ENCODE assay signal across 17 cellular contexts in genomic region chr14:22793976-22794375, GRCh38. TPM values are rescaled to one million over a fixed set of nuclear protein-coding genes. Genes with fewer than 3 reads are reported as not detected.
DNase-seq lines count a peak whose midpoint lies in the region; ATAC-seq, FAIRE-seq and TF ChIP-seq lines count a peak whose summit lies in the region.
"Had no signal": no experiment of that assay in that cellular context is flagged by ENCODE, and none has a peak within 500 bp of the region (broad histone marks: within the 10 kb centered on the region; RNA-seq: fewer than 3 reads in every experiment).

No MANE protein-coding gene starts in this region.

- no peak for TF ChIP-seq EP300 in HepG2 (IDR thresholded peaks at IDR 0.05; ENCODE audit: low read depth in 2 of 2, low read length in 2 of 2)
- no peak for TF ChIP-seq EP300 in HepG2 (CRISPR knock-in tag; IDR thresholded peaks at IDR 0.05; ENCODE audit: borderline replicate concordance)
- TF ChIP-seq EP300 in GM12878 (IDR thresholded peaks at IDR 0.05; ENCODE audit: borderline replicate concordance in 1 of 2, control insufficient read depth in 1 of 2, low read depth in 2 of 2, low read length in 2 of 2): no peak

- no peaks in the 10 kb centered on the region for H3K9me3 ChIP-seq in HepG2 (ENCODE audit: low read length)
- H3K9me3 ChIP-seq in right lobe of liver: no peaks in the 10 kb centered on the region
- H3K9me3 ChIP-seq in GM12878 (replicated peaks; ENCODE audit: control insufficient read depth, insufficient read depth, low read length): no peaks in the 10 kb centered on the region; the same call in 2 of the 3 replicates
- H3K9me3 ChIP-seq: BE2C, Peyer's patch had no signal

- ATAC-seq in HepG2 (no peak), right lobe of liver (no peak), GM12878 (no peak), memory B cell (ENCODE audit: low read depth) (no peak), HG02798 (IDR thresholded peaks at IDR 0.05; ENCODE audit: poor library complexity, unreplicated experiment) (no peak)
- ATAC-seq: Right ventricle myocardium inferior had no signal

- TF ChIP-seq CTCF in HepG2 (CRISPR knock-in tag; IDR thresholded peaks at IDR 0.05) (no peak), right lobe of liver (IDR thresholded peaks at IDR 0.05) (no peak), GM12878 (IDR thresholded peaks at IDR 0.05 in 2 of 3, conservative IDR thresholded peaks at IDR 0.05 in 1 of 3; ENCODE audit: control insufficient read depth in 2 of 3, extremely low read depth in 1 of 3, insufficient read depth in 1 of 3, low read depth in 3 of 3, low read length in 3 of 3) (no peak)

- RAD21 ChIA-PET in GM12878 (lab: Charles Lee; ENCODE audit: unreplicated experiment): interaction anchor here (0.9 to 9.8 kb wide), 6 partner anchors 15 to 224 kb away, joined by 3 to 219 read pairs (median 4); partner anchors contain the start of genes OXA1L and SLC7A7

- peaks cover 48% of the 10 kb centered on the region for H3K4me1 Mint-ChIP-seq in memory B cell

- POLR2A ChIA-PET in HepG2 (lab: Yijun Ruan, JAX): interaction anchor here (1.2 to 1.9 kb wide), 2 partner anchors 13 to 28 kb away, joined by 3 to 9 read pairs; partner anchors contain the start of gene OXA1L
- POLR2A ChIA-PET in GM12878 (lab: Charles Lee): interaction anchor here (0.8 to 11.3 kb wide), 5 partner anchors 15 to 77 kb away, joined by 4 to 245 read pairs (median 5); partner anchors contain the start of genes LRP10, OXA1L and SLC7A7

- DNase-seq in HepG2 (ENCODE audit: low spot score) (no peak), right lobe of liver (no peak), GM12878 (ENCODE audit: low read depth, low spot score) (no peak), memory B cell (ENCODE audit: low spot score in 2 of 2) (no peak), NCI-H1092 (lab: John Stamatoyannopoulos, UW) (no peak), SKM-1 (lab: John Stamatoyannopoulos, UW; ENCODE audit: unreplicated experiment) (no peak)
- no peak for DNase-seq in stimulated activated CD4-positive, alpha-beta T cell treated with anti-CD3 and anti-CD28 coated beads, Interleukin-15, amount 100 ng/mL, for 24 hours
- DNase-seq: 8988T; BE2C; CD4-positive, alpha-beta T cell; DMS53; NCI-H1436; NCI-H2029; NCI-H526 had no signal

- H3K79me2 ChIP-seq in HepG2 (ENCODE audit: insufficient read depth, low read length): no peaks in the 10 kb centered on the region
- peaks cover 32% of the 10 kb centered on the region for H3K79me2 ChIP-seq in GM12878 (ENCODE audit: control insufficient read depth, insufficient read depth, low read length)

- TF ChIP-seq RAD21 in HepG2 (CRISPR knock-in tag; IDR thresholded peaks at IDR 0.05): no peak
- TF ChIP-seq RAD21 in GM12878 (IDR thresholded peaks at IDR 0.05; ENCODE audit: insufficient read depth, low read depth, low read length): no peak

- H3K27me3 Mint-ChIP-seq in memory B cell: no peaks in the 10 kb centered on the region

- intact Hi-C loops in HepG2 (cut with micrococcal nuclease; ENCODE audit: unreplicated experiment) (no loop called here), right lobe of liver (cut with DNase I) (no loop called here), GM12878 (cut with micrococcal nuclease; ENCODE audit: unreplicated experiment) (loop anchor here (10.0 kb wide), 1 partner anchor 309 kb away; no protein-coding TSS in a partner anchor)

- FAIRE-seq in HepG2 (lab: Jason Lieb, UNC) (no peak), GM12878 (lab: Jason Lieb, UNC) (no peak)

- H3K27ac ChIP-seq in HepG2 (ENCODE audit: extremely low read length, insufficient read depth, low read length) (no peak overlapping the region), right lobe of liver (no peak overlapping the region), GM12878 (ENCODE audit: control insufficient read depth, insufficient read depth) (peak overlapping the region; percentile 75)
- H3K27ac ChIP-seq: Peyer's patch had no signal

- no peak overlapping the region for H3K4me3 ChIP-seq in HepG2 (replicated peaks in 1 of 3; ENCODE audit: insufficient read depth in 1 of 3, low read depth in 2 of 3, low read length in 3 of 3)
- no peak overlapping the region for H3K4me3 ChIP-seq in right lobe of liver
- peak overlapping the region; percentile 13; the same call in 1 of the 2 replicates for H3K4me3 ChIP-seq in GM12878
- H3K4me3 ChIP-seq: Peyer's patch had no signal

- CTCF ChIA-PET in HepG2 (lab: Yijun Ruan, JAX; ENCODE audit: low intra/inter-chr PET ratio, low total read pairs): no interaction called here
- CTCF ChIA-PET in GM12878 (lab: Yijun Ruan, JAX): interaction anchor here (0.9 to 4.1 kb wide), 9 partner anchors 10 to 224 kb away, joined by 3 to 37 read pairs (median 5); partner anchors contain the start of genes ABHD4 and SLC7A7

- TF ChIP-seq POLR2A in HepG2 (IDR thresholded peaks at IDR 0.05; ENCODE audit: insufficient read depth in 1 of 2, low read depth in 2 of 2, low read length in 2 of 2): no peak
- no peak for TF ChIP-seq POLR2A in right lobe of liver (IDR thresholded peaks at IDR 0.05)
- TF ChIP-seq POLR2A in GM12878 (IDR thresholded peaks at IDR 0.05; ENCODE audit: low read depth, low read length): no peak

- H4K20me1 ChIP-seq in HepG2 (ENCODE audit: insufficient read depth, low read length) (no peaks in the 10 kb centered on the region), GM12878 (ENCODE audit: control insufficient read depth, insufficient read depth) (no peaks in the 10 kb centered on the region)

- H3K9ac ChIP-seq in HepG2 (ENCODE audit: insufficient read depth, low read depth, low read length): no peak overlapping the region
- H3K9ac ChIP-seq in GM12878 (ENCODE audit: control insufficient read depth, insufficient read depth, low read length): peak overlapping the region; percentile 32; the same call in 1 of the 2 replicates

- H2AFZ ChIP-seq in HepG2 (ENCODE audit: low read length) (no peak overlapping the region), GM12878 (ENCODE audit: control insufficient read depth, low read depth, low read length) (no peak overlapping the region)

- H3K4me2 ChIP-seq in HepG2 (ENCODE audit: low read depth, low read length) (no peak overlapping the region), GM12878 (ENCODE audit: control insufficient read depth, insufficient read depth) (peak overlapping the region; percentile 78)

- no peaks in the 10 kb centered on the region for H3K36me3 ChIP-seq in HepG2 (replicated peaks in 1 of 2; ENCODE audit: control insufficient read depth in 1 of 2, insufficient read depth in 2 of 2, low read length in 2 of 2)
- no peaks in the 10 kb centered on the region for H3K36me3 ChIP-seq in right lobe of liver
- peaks cover 0 to 2% of the 10 kb centered on the region in 2 experiments; a peak in 2 of 4 replicates for H3K36me3 ChIP-seq in GM12878 (ENCODE audit: control insufficient read depth in 2 of 2, insufficient read depth in 2 of 2, low read length in 1 of 2)
- H3K36me3 ChIP-seq: BE2C, Peyer's patch had no signal

- peak overlapping the region; percentile 92 for H3K27ac Mint-ChIP-seq in memory B cell
- H3K27ac Mint-ChIP-seq: CD4-positive, alpha-beta T cell had no signal

- no peak overlapping the region for H3K4me3 Mint-ChIP-seq in memory B cell
- H3K4me3 Mint-ChIP-seq: CD4-positive, alpha-beta T cell had no signal

- H3K4me1 ChIP-seq in HepG2 (ENCODE audit: insufficient read depth, low read length) (peaks cover 34% of the 10 kb centered on the region), right lobe of liver (peaks cover 0 to 5% (median 0%) of the 10 kb centered on the region in 4 donors), GM12878 (ENCODE audit: control insufficient read depth, insufficient read depth, low read length) (peaks cover 68% of the 10 kb centered on the region)

- no peaks in the 10 kb centered on the region for H3K27me3 ChIP-seq in HepG2 (ENCODE audit: control insufficient read depth in 1 of 2, insufficient read depth in 2 of 2, low read length in 2 of 2)
- no peaks in the 10 kb centered on the region for H3K27me3 ChIP-seq in right lobe of liver
- H3K27me3 ChIP-seq in GM12878 (replicated peaks in 1 of 2; ENCODE audit: control insufficient read depth in 2 of 2, insufficient read depth in 2 of 2, low read length in 1 of 2): no peaks in the 10 kb centered on the region
- H3K27me3 ChIP-seq: Peyer's patch had no signal

- BruUV-seq in HepG2 (replicated peaks; lab: Mats Ljungman, UMichigan) (no TSS peak), GM12878 (replicated peaks; lab: Mats Ljungman, UMichigan) (TSS peak; percentile 47)

- peaks cover 9% of the 10 kb centered on the region for H3K36me3 Mint-ChIP-seq in memory B cell

- 69% methylated on average over 5 of the region's 5 CpGs for WGBS in HepG2 (ENCODE audit: low lambda C conversion rate)
- 0% methylated on average over 1 of the region's 5 CpGs for WGBS in right lobe of liver (ENCODE audit: insufficient coverage, low coverage, low lambda C conversion rate, missing lambda C conversion rate)
- 77% methylated on average over 5 of the region's 5 CpGs for WGBS in GM12878 (ENCODE audit: insufficient coverage, insufficient replicate concordance, low lambda C conversion rate, missing lambda C conversion rate)

- no peaks in the 10 kb centered on the region for H3K9me3 Mint-ChIP-seq in memory B cell
- H3K9me3 Mint-ChIP-seq: CD4-positive, alpha-beta T cell had no signal

- SMC1A ChIA-PET in GM12878 (lab: Charles Lee; ENCODE audit: uncharacterized antibody, unreplicated experiment): interaction anchor here (0.8 to 20.3 kb wide), 6 partner anchors 16 to 214 kb away, joined by 3 to 395 read pairs (median 6); partner anchors contain the start of gene SLC7A7

- in situ Hi-C loops in HepG2 (cut with HindIII; ENCODE audit: extremely low pct_ligation_motif_present, low pct_unique_long_range_greater_than_20kb) (no loop called here), GM12878 (cut with MboI) (no loop called here)

RNA-seq across cellular contexts. Expression of gene SLC7A7, which starts 21.3 kb away (rescaled TPM):
- 0.07 and 0.13 TPM in 2 replicates for total RNA-seq in HepG2 (2016; rRNA removed; fragmentation: Illumina TruSeq; extraction: Trizol)
- total RNA-seq in HepG2 (2016; cell fraction: cytosol; rRNA removed; fragmentation: Illumina TruSeq; extraction: Trizol; ENCODE audit: low read depth): not detected in 2 replicates
- total RNA-seq in HepG2 (2016; cell fraction: insoluble cytoplasmic fraction; rRNA removed; fragmentation: Illumina TruSeq; extraction: Trizol): 0.17 TPM in 1 of 2 replicates, not detected in the other
- 0.10 and 0.15 TPM in 2 replicates for total RNA-seq in HepG2 (2016; cell fraction: membrane; rRNA removed; fragmentation: Illumina TruSeq; extraction: Trizol)
- 0.38 TPM in 1 of 2 replicates, not detected in the other for total RNA-seq in HepG2 (2016; cell fraction: nucleus; rRNA removed; fragmentation: Illumina TruSeq; extraction: Trizol)
- polyA plus RNA-seq in HepG2 (2011; rRNA removed): 0.63 and 1.1 TPM in 2 replicates
- 0.94 and 1.3 TPM in 2 replicates for polyA plus RNA-seq in HepG2 (2011; cell fraction: cytosol; rRNA removed)
- polyA plus RNA-seq in HepG2 (2011; cell fraction: nucleus; rRNA removed): 2.3 and 2.5 TPM in 2 replicates
- polyA plus RNA-seq in HepG2 (2012): 1.3 and 1.7 TPM in 2 replicates
- not detected in 2 replicates for polyA plus RNA-seq in HepG2 (2016; cell fraction: cytosol; fragmentation: Illumina TruSeq; extraction: Trizol; ENCODE audit: low read depth)
- 0.19 and 0.40 TPM in 2 replicates for polyA plus RNA-seq in HepG2 (2016; cell fraction: insoluble cytoplasmic fraction; fragmentation: Illumina TruSeq; extraction: Trizol; ENCODE audit: low read depth)
- 0.23 and 0.27 TPM in 2 replicates for polyA plus RNA-seq in HepG2 (2016; cell fraction: membrane; fragmentation: Illumina TruSeq; extraction: Trizol; ENCODE audit: low read depth)
- not detected in 2 replicates for polyA plus RNA-seq in HepG2 (2016; cell fraction: nucleus; fragmentation: Illumina TruSeq; extraction: Trizol; ENCODE audit: insufficient read depth, low read depth)
- 1.2 and 3.2 TPM in 2 replicates for polyA minus RNA-seq in HepG2 (2011; rRNA and poly(A)+ RNA removed; ENCODE audit: low replicate concordance)
- polyA minus RNA-seq in HepG2 (2011; cell fraction: cytosol; rRNA and poly(A)+ RNA removed): 0.44 TPM in 1 of 2 replicates, not detected in the other
- polyA minus RNA-seq in HepG2 (2011; cell fraction: nucleus; rRNA and poly(A)+ RNA removed): 0.50 and 0.90 TPM in 2 replicates
- 10 to 100 TPM in 2 of 6 experiments, 1 to 10 TPM in 4; 6.2 to 11.4 (median 7.3) TPM for total RNA-seq in right lobe of liver
- total RNA-seq in GM12878 (2013; cell fraction: nucleolus; rRNA removed): 64.8 and 70.2 TPM in 2 replicates
- 55.6 and 58.5 TPM in 2 replicates for total RNA-seq in GM12878 (2014; rRNA removed)
- total RNA-seq in GM12878 (2014; rRNA removed; fragmentation: Illumina TruSeq; extraction: Trizol): 38.5 and 39.7 TPM in 2 replicates
- total RNA-seq in GM12878 (2021): 44.7 and 50.8 TPM in 2 replicates
- polyA plus RNA-seq in GM12878 (2011; ENCODE audit: low read depth): 31.6 TPM
- 58.6 and 79.2 TPM in 2 replicates for polyA plus RNA-seq in GM12878 (2011; rRNA removed)
- 81.8 and 100 TPM in 2 replicates for polyA plus RNA-seq in GM12878 (2011; cell fraction: cytosol; rRNA removed)
- polyA plus RNA-seq in GM12878 (2011; cell fraction: nucleus; rRNA removed): 56.1 and 60.0 TPM in 2 replicates
- polyA plus RNA-seq in GM12878 (2012): 29.4 and 38.4 TPM in 2 replicates
- polyA plus RNA-seq in GM12878 (2014; fragmentation: Illumina TruSeq; extraction: Trizol): 64.3 and 65.1 TPM in 2 replicates
- polyA plus RNA-seq in GM12878 (2014; fragmentation: Nextera tagmentation; extraction: Ambion mirVana): 10 to 100 TPM; 48.1 to 72.7 TPM
- 53.5 and 60.2 TPM in 2 replicates for polyA plus RNA-seq in GM12878 (2014; rRNA removed)
- 10 to 100 TPM; 27.8 to 31.1 TPM for polyA plus RNA-seq in GM12878 (2016; fragmentation: Nextera tagmentation; extraction: Ambion mirVana)
- 85.9 and 88.4 TPM in 2 replicates for polyA minus RNA-seq in GM12878 (2011; rRNA and poly(A)+ RNA removed)
- 18.2 and 18.3 TPM in 2 replicates for polyA minus RNA-seq in GM12878 (2011; cell fraction: cytosol; rRNA and poly(A)+ RNA removed)
- polyA minus RNA-seq in GM12878 (2011; cell fraction: nucleus; rRNA and poly(A)+ RNA removed): 15.2 and 20.2 TPM in 2 replicates

RNA-seq across cellular contexts. Expression of gene OXA1L, which starts 27.5 kb away (rescaled TPM):
- 216 and 230 TPM in 2 replicates for total RNA-seq in HepG2 (2016; rRNA removed; fragmentation: Illumina TruSeq; extraction: Trizol)
- total RNA-seq in HepG2 (2016; cell fraction: cytosol; rRNA removed; fragmentation: Illumina TruSeq; extraction: Trizol; ENCODE audit: low read depth): 92.0 and 105 TPM in 2 replicates
- 222 and 225 TPM in 2 replicates for total RNA-seq in HepG2 (2016; cell fraction: insoluble cytoplasmic fraction; rRNA removed; fragmentation: Illumina TruSeq; extraction: Trizol)
- 260 and 273 TPM in 2 replicates for total RNA-seq in HepG2 (2016; cell fraction: membrane; rRNA removed; fragmentation: Illumina TruSeq; extraction: Trizol)
- 197 and 215 TPM in 2 replicates for total RNA-seq in HepG2 (2016; cell fraction: nucleus; rRNA removed; fragmentation: Illumina TruSeq; extraction: Trizol)
- 559 and 589 TPM in 2 replicates for polyA plus RNA-seq in HepG2 (2011; rRNA removed)
- polyA plus RNA-seq in HepG2 (2011; cell fraction: cytosol; rRNA removed): 516 and 523 TPM in 2 replicates
- 726 and 748 TPM in 2 replicates for polyA plus RNA-seq in HepG2 (2011; cell fraction: nucleus; rRNA removed)
- polyA plus RNA-seq in HepG2 (2012): 375 and 450 TPM in 2 replicates
- 179 and 202 TPM in 2 replicates for polyA plus RNA-seq in HepG2 (2016; cell fraction: cytosol; fragmentation: Illumina TruSeq; extraction: Trizol; ENCODE audit: low read depth)
- polyA plus RNA-seq in HepG2 (2016; cell fraction: insoluble cytoplasmic fraction; fragmentation: Illumina TruSeq; extraction: Trizol; ENCODE audit: low read depth): 319 and 338 TPM in 2 replicates
- polyA plus RNA-seq in HepG2 (2016; cell fraction: membrane; fragmentation: Illumina TruSeq; extraction: Trizol; ENCODE audit: low read depth): 363 and 438 TPM in 2 replicates
- polyA plus RNA-seq in HepG2 (2016; cell fraction: nucleus; fragmentation: Illumina TruSeq; extraction: Trizol; ENCODE audit: insufficient read depth, low read depth): 462 and 464 TPM in 2 replicates
- 284 and 598 TPM in 2 replicates for polyA minus RNA-seq in HepG2 (2011; rRNA and poly(A)+ RNA removed; ENCODE audit: low replicate concordance)
- 252 and 275 TPM in 2 replicates for polyA minus RNA-seq in HepG2 (2011; cell fraction: cytosol; rRNA and poly(A)+ RNA removed)
- polyA minus RNA-seq in HepG2 (2011; cell fraction: nucleus; rRNA and poly(A)+ RNA removed): 335 and 404 TPM in 2 replicates
- total RNA-seq in right lobe of liver: 10 to 100 TPM; 64.3 to 80.1 (median 72.3) TPM
- total RNA-seq in GM12878 (2013; cell fraction: nucleolus; rRNA removed): 115 and 118 TPM in 2 replicates
- 289 and 292 TPM in 2 replicates for total RNA-seq in GM12878 (2014; rRNA removed)
- 115 and 126 TPM in 2 replicates for total RNA-seq in GM12878 (2014; rRNA removed; fragmentation: Illumina TruSeq; extraction: Trizol)
- total RNA-seq in GM12878 (2021): 156 and 166 TPM in 2 replicates
- polyA plus RNA-seq in GM12878 (2011; ENCODE audit: low read depth): 174 TPM
- 197 and 256 TPM in 2 replicates for polyA plus RNA-seq in GM12878 (2011; rRNA removed)
- 283 and 304 TPM in 2 replicates for polyA plus RNA-seq in GM12878 (2011; cell fraction: cytosol; rRNA removed)
- 405 and 422 TPM in 2 replicates for polyA plus RNA-seq in GM12878 (2011; cell fraction: nucleus; rRNA removed)
- polyA plus RNA-seq in GM12878 (2012): 186 and 187 TPM in 2 replicates
- 214 and 224 TPM in 2 replicates for polyA plus RNA-seq in GM12878 (2014; fragmentation: Illumina TruSeq; extraction: Trizol)
- polyA plus RNA-seq in GM12878 (2014; fragmentation: Nextera tagmentation; extraction: Ambion mirVana): 100 to 1,000 TPM; 110 to 116 TPM
- 264 and 284 TPM in 2 replicates for polyA plus RNA-seq in GM12878 (2014; rRNA removed)
- polyA plus RNA-seq in GM12878 (2016; fragmentation: Nextera tagmentation; extraction: Ambion mirVana): 100 to 1,000 TPM; 105 to 115 TPM
- 190 and 233 TPM in 2 replicates for polyA minus RNA-seq in GM12878 (2011; rRNA and poly(A)+ RNA removed)
- 56.3 and 63.2 TPM in 2 replicates for polyA minus RNA-seq in GM12878 (2011; cell fraction: cytosol; rRNA and poly(A)+ RNA removed)
- polyA minus RNA-seq in GM12878 (2011; cell fraction: nucleus; rRNA and poly(A)+ RNA removed): 118 and 176 TPM in 2 replicates

RNA-seq across cellular contexts. Expression of gene MRPL52, which starts 35.7 kb away (rescaled TPM):
- total RNA-seq in HepG2 (2016; rRNA removed; fragmentation: Illumina TruSeq; extraction: Trizol) (329 and 420 TPM in 2 replicates), right lobe of liver (10 to 100 TPM; 42.0 to 96.6 (median 47.6) TPM), GM12878 (2014; rRNA removed) (102 and 143 TPM in 2 replicates), GM12878 (2014; rRNA removed; fragmentation: Illumina TruSeq; extraction: Trizol) (110 and 135 TPM in 2 replicates), GM12878 (2021) (193 and 208 TPM in 2 replicates)
- total RNA-seq in HepG2 (2016; cell fraction: cytosol; rRNA removed; fragmentation: Illumina TruSeq; extraction: Trizol; ENCODE audit: low read depth): 142 and 155 TPM in 2 replicates
- 341 and 464 TPM in 2 replicates for total RNA-seq in HepG2 (2016; cell fraction: insoluble cytoplasmic fraction; rRNA removed; fragmentation: Illumina TruSeq; extraction: Trizol)
- total RNA-seq in HepG2 (2016; cell fraction: membrane; rRNA removed; fragmentation: Illumina TruSeq; extraction: Trizol): 156 and 160 TPM in 2 replicates
- 109 and 136 TPM in 2 replicates for total RNA-seq in HepG2 (2016; cell fraction: nucleus; rRNA removed; fragmentation: Illumina TruSeq; extraction: Trizol)
- polyA plus RNA-seq in HepG2 (2011; rRNA removed) (118 and 123 TPM in 2 replicates), GM12878 (2011; rRNA removed) (62.7 and 86.1 TPM in 2 replicates), GM12878 (2014; fragmentation: Illumina TruSeq; extraction: Trizol) (43.2 and 67.3 TPM in 2 replicates), GM12878 (2014; fragmentation: Nextera tagmentation; extraction: Ambion mirVana) (100 to 1,000 TPM in 1 of 2 experiments, 10 to 100 TPM in 1; 51.7 to 142 TPM), GM12878 (2014; rRNA removed) (172 and 212 TPM in 2 replicates), GM12878 (2016; fragmentation: Nextera tagmentation; extraction: Ambion mirVana) (100 to 1,000 TPM; 530 to 541 TPM)
- 96.8 and 121 TPM in 2 replicates for polyA plus RNA-seq in HepG2 (2011; cell fraction: cytosol; rRNA removed)
- 57.8 and 65.3 TPM in 2 replicates for polyA plus RNA-seq in HepG2 (2011; cell fraction: nucleus; rRNA removed)
- polyA plus RNA-seq in HepG2 (2012): 191 and 236 TPM in 2 replicates
- polyA plus RNA-seq in HepG2 (2016; cell fraction: cytosol; fragmentation: Illumina TruSeq; extraction: Trizol; ENCODE audit: low read depth): 177 and 226 TPM in 2 replicates
- 443 and 518 TPM in 2 replicates for polyA plus RNA-seq in HepG2 (2016; cell fraction: insoluble cytoplasmic fraction; fragmentation: Illumina TruSeq; extraction: Trizol; ENCODE audit: low read depth)
- 154 and 175 TPM in 2 replicates for polyA plus RNA-seq in HepG2 (2016; cell fraction: membrane; fragmentation: Illumina TruSeq; extraction: Trizol; ENCODE audit: low read depth)
- 256 and 271 TPM in 2 replicates for polyA plus RNA-seq in HepG2 (2016; cell fraction: nucleus; fragmentation: Illumina TruSeq; extraction: Trizol; ENCODE audit: insufficient read depth, low read depth)
- polyA minus RNA-seq in HepG2 (2011; rRNA and poly(A)+ RNA removed; ENCODE audit: low replicate concordance): 17.7 and 30.4 TPM in 2 replicates
- polyA minus RNA-seq in HepG2 (2011; cell fraction: cytosol; rRNA and poly(A)+ RNA removed): 72.9 and 76.8 TPM in 2 replicates
- polyA minus RNA-seq in HepG2 (2011; cell fraction: nucleus; rRNA and poly(A)+ RNA removed): 33.7 and 36.6 TPM in 2 replicates
- total RNA-seq in GM12878 (2013; cell fraction: nucleolus; rRNA removed): 21.8 and 22.3 TPM in 2 replicates
- polyA plus RNA-seq in GM12878 (2011; ENCODE audit: low read depth): 136 TPM
- 51.4 and 58.7 TPM in 2 replicates for polyA plus RNA-seq in GM12878 (2011; cell fraction: cytosol; rRNA removed)
- polyA plus RNA-seq in GM12878 (2011; cell fraction: nucleus; rRNA removed): 32.4 and 47.1 TPM in 2 replicates
- polyA plus RNA-seq in GM12878 (2012): 113 and 144 TPM in 2 replicates
- 9.3 and 15.1 TPM in 2 replicates for polyA minus RNA-seq in GM12878 (2011; rRNA and poly(A)+ RNA removed)
- 12.3 and 22.1 TPM in 2 replicates for polyA minus RNA-seq in GM12878 (2011; cell fraction: cytosol; rRNA and poly(A)+ RNA removed)
- polyA minus RNA-seq in GM12878 (2011; cell fraction: nucleus; rRNA and poly(A)+ RNA removed): 7.9 and 18.8 TPM in 2 replicates

RNA-seq across cellular contexts. Expression of gene MMP14, which starts 42.4 kb away (rescaled TPM):
- 1.6 and 5.2 TPM in 2 replicates for total RNA-seq in HepG2 (2016; rRNA removed; fragmentation: Illumina TruSeq; extraction: Trizol)
- total RNA-seq in HepG2 (2016; cell fraction: cytosol; rRNA removed; fragmentation: Illumina TruSeq; extraction: Trizol; ENCODE audit: low read depth): 0.20 and 0.44 TPM in 2 replicates
- 2.1 and 5.2 TPM in 2 replicates for total RNA-seq in HepG2 (2016; cell fraction: insoluble cytoplasmic fraction; rRNA removed; fragmentation: Illumina TruSeq; extraction: Trizol)
- 0.71 and 0.79 TPM in 2 replicates for total RNA-seq in HepG2 (2016; cell fraction: membrane; rRNA removed; fragmentation: Illumina TruSeq; extraction: Trizol)
- 4.6 and 5.5 TPM in 2 replicates for total RNA-seq in HepG2 (2016; cell fraction: nucleus; rRNA removed; fragmentation: Illumina TruSeq; extraction: Trizol)
- polyA plus RNA-seq in HepG2 (2011; rRNA removed): 9.8 and 11.3 TPM in 2 replicates
- polyA plus RNA-seq in HepG2 (2011; cell fraction: cytosol; rRNA removed): 5.8 and 6.5 TPM in 2 replicates
- 25.6 and 29.7 TPM in 2 replicates for polyA plus RNA-seq in HepG2 (2011; cell fraction: nucleus; rRNA removed)
- 4.8 and 11.1 TPM in 2 replicates for polyA plus RNA-seq in HepG2 (2012)
- polyA plus RNA-seq in HepG2 (2016; cell fraction: cytosol; fragmentation: Illumina TruSeq; extraction: Trizol; ENCODE audit: low read depth): 0.14 and 0.26 TPM in 2 replicates
- polyA plus RNA-seq in HepG2 (2016; cell fraction: insoluble cytoplasmic fraction; fragmentation: Illumina TruSeq; extraction: Trizol; ENCODE audit: low read depth): 1.7 and 2.1 TPM in 2 replicates
- polyA plus RNA-seq in HepG2 (2016; cell fraction: membrane; fragmentation: Illumina TruSeq; extraction: Trizol; ENCODE audit: low read depth): 0.27 and 0.44 TPM in 2 replicates
- 9.4 and 10.2 TPM in 2 replicates for polyA plus RNA-seq in HepG2 (2016; cell fraction: nucleus; fragmentation: Illumina TruSeq; extraction: Trizol; ENCODE audit: insufficient read depth, low read depth)
- 1.4 and 12.3 TPM in 2 replicates for polyA minus RNA-seq in HepG2 (2011; rRNA and poly(A)+ RNA removed; ENCODE audit: low replicate concordance)
- 2.5 and 3.8 TPM in 2 replicates for polyA minus RNA-seq in HepG2 (2011; cell fraction: cytosol; rRNA and poly(A)+ RNA removed)
- polyA minus RNA-seq in HepG2 (2011; cell fraction: nucleus; rRNA and poly(A)+ RNA removed): 4.5 and 4.8 TPM in 2 replicates
- total RNA-seq in right lobe of liver: 10 to 100 TPM in 4 of 6 experiments, 1 to 10 TPM in 2; 8.7 to 26.0 (median 12.8) TPM
- total RNA-seq in GM12878 (2013; cell fraction: nucleolus; rRNA removed): 3.2 and 5.0 TPM in 2 replicates
- total RNA-seq in GM12878 (2014; rRNA removed): 0.38 and 0.85 TPM in 2 replicates
- 0.28 and 0.31 TPM in 2 replicates for total RNA-seq in GM12878 (2014; rRNA removed; fragmentation: Illumina TruSeq; extraction: Trizol)
- total RNA-seq in GM12878 (2021): 1.1 and 1.8 TPM in 2 replicates
- 1.2 TPM for polyA plus RNA-seq in GM12878 (2011; ENCODE audit: low read depth)
- polyA plus RNA-seq in GM12878 (2011; rRNA removed): 0.65 and 0.91 TPM in 2 replicates
- 1.8 and 2.0 TPM in 2 replicates for polyA plus RNA-seq in GM12878 (2011; cell fraction: cytosol; rRNA removed)
- polyA plus RNA-seq in GM12878 (2011; cell fraction: nucleus; rRNA removed): 7.5 and 8.2 TPM in 2 replicates
- polyA plus RNA-seq in GM12878 (2012): 0.46 and 0.59 TPM in 2 replicates
- 0.27 and 0.56 TPM in 2 replicates for polyA plus RNA-seq in GM12878 (2014; fragmentation: Illumina TruSeq; extraction: Trizol)
- not detected for polyA plus RNA-seq in GM12878 (2014; fragmentation: Nextera tagmentation; extraction: Ambion mirVana)
- polyA plus RNA-seq in GM12878 (2014; rRNA removed): 1.8 and 1.9 TPM in 2 replicates
- under 1 TPM; 0.32 to 0.42 TPM for polyA plus RNA-seq in GM12878 (2016; fragmentation: Nextera tagmentation; extraction: Ambion mirVana)
- 0.15 and 0.26 TPM in 2 replicates for polyA minus RNA-seq in GM12878 (2011; rRNA and poly(A)+ RNA removed)
- not detected in 2 replicates for polyA minus RNA-seq in GM12878 (2011; cell fraction: cytosol; rRNA and poly(A)+ RNA removed)
- polyA minus RNA-seq in GM12878 (2011; cell fraction: nucleus; rRNA and poly(A)+ RNA removed): 0.57 and 1.1 TPM in 2 replicates

Comparison
In these comparisons a context has a peak if more than half of its experiments do, and no peak if none do; other contexts are left out.
1. Of the 75 proteins assayed by ChIP-seq in both HepG2 and GM12878: peak only in HepG2: none; only in GM12878: FOXM1; in both: none; in neither: 74.